8 cellular contexts compared by ENCODE assay signal in the genomic region with DNA sequence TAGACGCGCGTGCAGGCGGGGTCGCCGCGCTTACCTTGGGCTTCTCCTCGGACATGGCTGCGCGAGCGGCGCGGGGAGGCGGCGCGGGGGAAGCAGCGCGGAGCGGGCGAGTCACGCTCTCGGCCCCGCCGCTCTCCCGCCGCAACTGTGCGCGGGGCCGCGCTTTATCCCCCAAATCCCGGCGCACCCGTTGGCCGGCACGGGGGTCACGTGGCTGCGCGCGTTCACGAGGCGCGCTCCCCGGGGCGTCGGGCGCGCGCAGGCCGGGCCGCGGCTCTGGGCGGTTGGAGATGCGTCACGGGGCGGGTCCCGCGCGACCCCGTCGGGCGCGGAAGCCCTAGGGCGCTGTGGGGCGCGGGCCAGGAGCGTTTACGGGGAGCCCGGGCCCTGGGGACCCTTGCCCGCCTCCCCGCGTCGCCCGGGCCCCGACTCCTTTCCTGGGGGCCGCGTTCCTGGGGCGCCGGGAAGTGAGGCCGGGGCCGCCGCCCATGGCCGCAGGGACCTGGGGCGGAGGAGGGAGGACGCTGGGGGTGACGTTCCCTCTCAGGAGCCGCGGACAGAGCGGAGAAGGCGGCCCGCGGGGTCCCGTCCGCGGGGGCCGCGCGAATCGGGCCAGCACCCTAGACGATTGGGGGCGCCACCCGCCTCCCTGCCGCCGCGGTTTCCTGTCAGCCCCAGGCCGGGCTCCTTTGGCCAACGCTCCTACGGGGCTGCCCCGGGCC. TPM values are rescaled to one million over a fixed set of nuclear protein-coding genes. Genes with fewer than 3 reads are reported as not detected.
DNase-seq lines count a peak whose midpoint lies in the region; FAIRE-seq and TF ChIP-seq lines count a peak whose summit lies in the region.

SUMO3 (minus strand) TSS at position 149 of the 722 bp plus-strand sequence; CDS start at position 55, 94 bp downstream.

- DNase-seq in GM10248 (ENCODE audit: extremely low spot score) (peak; percentile 93), GOT3 (lab: John Stamatoyannopoulos, UW) (peak; percentile 53), MG63 (peak; percentile 80), T-helper 9 cell (peak; percentile 76), astrocyte (ENCODE audit: low read depth) (peak; percentile 54), hepatic stellate cell (ENCODE audit: low spot score) (peak; percentile 93), renal cortical epithelial cell (ENCODE audit: low read depth) (no peak), vagina (ENCODE audit: extremely low spot score in 2 of 2) (no peak)

- peaks cover 6% of the 10 kb centered on the region for H3K36me3 Mint-ChIP-seq in astrocyte (ENCODE audit: low read depth, unreplicated experiment)

- intact Hi-C loops in vagina (cut with DNase I): loop anchor here (5.0 kb wide), 1 partner anchor 54 kb away; the partner anchor contains the start of gene PTTG1IP

- peaks cover 45% of the 10 kb centered on the region for H3K79me2 ChIP-seq in astrocyte (ENCODE audit: insufficient read depth, low read length)

- peak within 1 kb of the TSS; percentile 85 for H3K9ac ChIP-seq in astrocyte (ENCODE audit: low read length)

- H3K27ac ChIP-seq in astrocyte (ENCODE audit: low read depth, low read length): peak within 1 kb of the TSS; percentile 72
- H3K27ac ChIP-seq in vagina: peak within 1 kb of the TSS; percentile 94

- peak within 1 kb of the TSS; percentile 78 for H2AFZ ChIP-seq in astrocyte (ENCODE audit: low read depth, low read length)

- H3K4me1 ChIP-seq in astrocyte (ENCODE audit: insufficient read depth, low read length) (no peaks in the 10 kb centered on the region), vagina (peaks cover 37% of the 10 kb centered on the region)

- peak within 1 kb of the TSS; percentile 96 for H3K4me2 ChIP-seq in astrocyte (ENCODE audit: low read length)

- peaks cover 2% of the 10 kb centered on the region for H3K27me3 Mint-ChIP-seq in astrocyte (ENCODE audit: low read depth, unreplicated experiment)

- peaks cover 28% of the 10 kb centered on the region for H3K9me3 ChIP-seq in MG63
- H3K9me3 ChIP-seq in astrocyte (ENCODE audit: insufficient read depth, low read depth, low read length): peaks cover 8% of the 10 kb centered on the region
- H3K9me3 ChIP-seq in vagina: peaks cover under 1% of the 10 kb centered on the region

- H3K4me3 Mint-ChIP-seq in astrocyte (ENCODE audit: unreplicated experiment): peak within 1 kb of the TSS; percentile 67

- H3K27ac Mint-ChIP-seq in astrocyte (ENCODE audit: unreplicated experiment): no peak within 1 kb of the TSS

- peaks cover 5% of the 10 kb centered on the region for H3K4me1 Mint-ChIP-seq in astrocyte (ENCODE audit: low read depth, unreplicated experiment)

- peak in 1 of 2 donors; percentile 90 for TF ChIP-seq POLR2A in vagina (IDR thresholded peaks at IDR 0.05)

- POLR2A ChIA-PET in GM10248 (lab: Yijun Ruan, JAX): interaction anchor here (0.6 to 1.0 kb wide), 2 partner anchors 108 to 1029 kb away, joined by 3 read pairs; no protein-coding TSS in a partner anchor

- H3K36me3 ChIP-seq in MG63: peaks cover 17% of the 10 kb centered on the region
- no peaks in the 10 kb centered on the region for H3K36me3 ChIP-seq in astrocyte (ENCODE audit: insufficient read depth, low read length)
- H3K36me3 ChIP-seq in vagina: peaks cover 0 to 9% of the 10 kb centered on the region in 2 donors

- H3K4me3 ChIP-seq in MG63 (peak within 1 kb of the TSS; percentile 72), astrocyte (ENCODE audit: insufficient read depth, low read depth, low read length) (peak within 1 kb of the TSS; percentile 73), vagina (peak within 1 kb of the TSS; percentile 85 to 94)

- CTCF ChIA-PET in GM10248 (lab: Yijun Ruan, JAX): interaction anchor here (0.8 to 0.9 kb wide), 3 partner anchors 15 to 25 kb away, joined by 3 read pairs; partner anchors contain the start of gene UBE2G2

- TF ChIP-seq CTCF in GM10248 (IDR thresholded peaks at IDR 0.05; ENCODE audit: control extremely low read depth, extremely low read depth, low read depth, missing control alignments) (peak; percentile 15), astrocyte (IDR thresholded peaks at IDR 0.05; ENCODE audit: insufficient read depth, low read depth, low read length) (no peak), vagina (IDR thresholded peaks at IDR 0.05) (no peak)

- H3K27me3 ChIP-seq in MG63: no peaks in the 10 kb centered on the region
- H3K27me3 ChIP-seq in astrocyte (ENCODE audit: insufficient read depth, low read length): no peaks in the 10 kb centered on the region
- no peaks in the 10 kb centered on the region for H3K27me3 ChIP-seq in vagina

- FAIRE-seq in astrocyte (lab: Jason Lieb, UNC): no peak

- H3K9me3 Mint-ChIP-seq in astrocyte (ENCODE audit: unreplicated experiment): peaks cover 16% of the 10 kb centered on the region

- H4K20me1 ChIP-seq in astrocyte (ENCODE audit: insufficient read depth, low read length): peaks cover 44% of the 10 kb centered on the region

RNA-seq across cellular contexts. Expression of gene SUMO3, which starts in this region (rescaled TPM):
- total RNA-seq in MG63 (2014; rRNA removed; shearing (Covaris generic); ENCODE audit: low replicate concordance): 153 and 197 TPM in 2 replicates
- total RNA-seq in astrocyte (72.7 and 83.5 TPM in 2 replicates), renal cortical epithelial cell (72.8 and 74.5 TPM in 2 replicates), vagina (70.0 TPM)

Comparison
In these comparisons a context has a peak if more than half of its experiments do, and no peak if none do; other contexts are left out.
1. DNase-seq: peak in GM10248 (single experiment), GOT3 (single experiment), MG63 (single experiment), T-helper 9 cell (single experiment), astrocyte (single experiment) and hepatic stellate cell (single experiment); none in renal cortical epithelial cell (single experiment) and vagina (0 of 2).
2. Peak in every context shown above with its lines, with median percentiles within 50 percentile points of each other: H3K4me3 ChIP-seq.